In the genomic region with DNA sequence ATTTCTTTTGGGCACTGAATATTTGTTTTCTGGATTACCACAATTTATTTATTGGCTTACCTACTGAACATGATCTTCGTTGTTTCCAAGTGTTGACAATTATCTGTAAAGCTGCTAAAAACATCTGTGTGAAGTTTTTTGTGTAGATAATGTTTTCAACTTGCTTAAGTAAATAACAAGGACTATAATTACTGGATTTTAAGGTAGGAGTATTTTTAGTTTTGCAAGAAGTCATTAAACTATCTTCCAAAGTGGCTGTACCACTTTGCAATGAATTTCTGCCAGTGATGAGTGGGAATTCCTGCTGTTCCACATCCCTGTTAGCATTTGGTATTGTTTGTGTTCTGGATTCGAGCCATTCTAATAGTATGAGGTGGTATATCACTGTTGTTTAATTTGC, we compare ENCODE assay signal across 23 cellular contexts.
"Had no signal": no experiment of that assay in that cellular context is flagged by ENCODE, and none has a peak within 500 bp of the region (broad histone marks: within the 10 kb centered on the region; RNA-seq: fewer than 3 reads in every experiment).

No MANE protein-coding gene starts in this region.

- H3K4me1 ChIP-seq: neural progenitor cell, pancreas, psoas muscle, right lobe of liver, stomach, thyroid gland, tibial nerve had no signal

- DNase-seq: natural killer cell; nucleus accumbens; pancreas; psoas muscle; right cardiac atrium; right lobe of liver; sigmoid colon; small intestine; stimulated activated CD4-positive, alpha-beta T cell treated with anti-CD3 and anti-CD28 coated beads, Interleukin-15, amount 100 ng/mL, for 24 hours; stimulated activated CD4-positive, alpha-beta T cell treated with anti-CD3 and anti-CD28 coated beads, Interleukin-2, amount 100 ng/mL, for 24 hours; stimulated activated CD4-positive, alpha-beta T cell treated with anti-CD3 and anti-CD28 coated beads, Interleukin-2, amount 100 ng/mL, for 48 hours; stimulated activated CD4-positive, alpha-beta T cell treated with anti-CD3 and anti-CD28 coated beads, Interleukin-4, amount 100 ng/mL, for 24 hours; stimulated activated naive B cell treated with anti-CD40 and anti-IgM and Interleukin-4, amounts not matched to agents 10 μg/mL and 1 μg/mL and 100 μg/mL, for 72 hours; stimulated activated naive CD4-positive, alpha-beta T cell treated with Interleukin-2 at 50 U/mL for 16 hours; stomach; thyroid gland; trophoblast cell; upper lobe of left lung had no signal

- H3K36me3 ChIP-seq: neural progenitor cell, neutrophil, pancreas, right lobe of liver, sigmoid colon, stomach, thoracic aorta, thyroid gland, tibial nerve, upper lobe of left lung, vagina had no signal

- H3K27ac ChIP-seq: neural progenitor cell, neutrophil, pancreas, psoas muscle, right lobe of liver, sigmoid colon, stomach, thoracic aorta, thyroid gland, tibial nerve, upper lobe of left lung, vagina had no signal

- H3K4me3 ChIP-seq: neural progenitor cell, pancreas, psoas muscle, right lobe of liver, sigmoid colon, stomach, thoracic aorta, thyroid gland, tibial nerve, upper lobe of left lung, vagina had no signal

- H3K9me3 ChIP-seq: neutrophil, pancreas, psoas muscle, right lobe of liver, sigmoid colon, stomach, thoracic aorta, thyroid gland, tibial nerve, upper lobe of left lung, vagina had no signal
